24 cellular contexts compared by ENCODE assay signal in genomic region chr12:15536446-15536845, GRCh38.
"Had no signal": no experiment of that assay in that cellular context is flagged by ENCODE, and none has a peak within 500 bp of the region (broad histone marks: within the 10 kb centered on the region; RNA-seq: fewer than 3 reads in every experiment).

No MANE protein-coding gene starts in this region.

- DNase-seq: activated CD4-positive, alpha-beta T cell treated with anti-CD3 and anti-CD28 coated beads for 1 hour; activated CD4-positive, alpha-beta T cell treated with anti-CD3 and anti-CD28 coated beads, Interleukin-2, amount 10 ng/mL, durations not matched to agents 7 days and 5 days; activated CD8-positive, alpha-beta T cell treated with anti-CD3 and anti-CD28 coated beads for 36 hours; activated gamma-delta T cell treated with Interleukin-2 at 50 U/mL for 16 hours; activated naive CD4-positive, alpha-beta T cell treated with anti-CD3 and anti-CD28 coated beads, Interleukin-2, amount 50 U/mL, for 16 hours; activated T-cell treated with anti-CD3 and anti-CD28 coated beads, Interleukin-2, amount 50 U/mL, for 4 hours; amniotic stem cell; central memory CD4-positive, alpha-beta T cell; endodermal cell; foreskin fibroblast; heart left ventricle; hypothalamus; naive thymus-derived CD4-positive, alpha-beta T cell; ovary; right lobe of liver; stimulated activated CD4-positive, alpha-beta T cell treated with anti-CD3 and anti-CD28 coated beads, Interleukin-2, amount 100 ng/mL, for 48 hours; stimulated activated naive CD4-positive, alpha-beta T cell treated with Interleukin-2 at 50 U/mL for 16 hours; T-helper 9 cell; thyroid gland; upper lobe of right lung had no signal

- H3K27me3 ChIP-seq: breast epithelium, heart left ventricle, ovary, right lobe of liver, thyroid gland, upper lobe of right lung had no signal

- H3K4me1 ChIP-seq: breast epithelium, right lobe of liver, upper lobe of right lung had no signal

- ATAC-seq: activated CD8-positive, alpha-beta T cell treated with anti-CD3 and anti-CD28 coated beads for 36 hours; activated T-cell treated with anti-CD3 and anti-CD28 coated beads, Interleukin-2, amount 50 U/mL, for 4 hours; activated T-helper 17 cell treated with anti-CD3 and anti-CD28 coated beads, Interleukin-2, amount 50 U/mL, for 72 hours; esophagus mucosa; heart left ventricle; naive thymus-derived CD4-positive, alpha-beta T cell; right lobe of liver; upper lobe of right lung; WTC11 had no signal

- H3K27ac ChIP-seq: breast epithelium, ovary, right lobe of liver, thyroid gland had no signal

- H3K36me3 ChIP-seq: breast epithelium, heart left ventricle, ovary, right lobe of liver, thyroid gland, upper lobe of right lung had no signal

- H3K9me3 ChIP-seq: breast epithelium, heart left ventricle, ovary, right lobe of liver, thyroid gland, upper lobe of right lung had no signal

- H3K4me3 ChIP-seq: breast epithelium, heart left ventricle, ovary, right lobe of liver, thyroid gland, upper lobe of right lung had no signal
